In the genomic region with DNA sequence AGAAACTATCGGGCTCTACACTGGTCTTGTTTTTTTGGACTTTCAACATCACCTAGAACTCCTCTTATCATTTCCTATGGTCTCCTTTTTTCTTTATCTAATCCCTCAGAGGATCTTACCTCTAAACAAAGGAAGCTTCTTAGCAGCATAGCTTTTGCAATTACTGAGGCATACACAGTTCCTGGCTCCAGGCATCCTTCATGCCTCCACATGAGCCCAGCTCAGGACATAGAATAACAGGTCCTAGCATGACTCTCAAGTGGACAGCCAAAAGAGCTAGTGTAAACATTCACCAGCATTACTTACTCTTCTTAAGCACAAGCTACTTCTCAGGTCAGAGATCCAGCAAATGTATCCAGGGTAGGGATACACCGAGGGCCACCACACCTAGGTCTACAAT, we compare ENCODE assay signal across 30 cellular contexts. TPM values are rescaled to one million over a fixed set of nuclear protein-coding genes. Genes with fewer than 3 reads are reported as not detected.
"Had no signal": no experiment of that assay in that cellular context is flagged by ENCODE, and none has a peak within 500 bp of the region (broad histone marks: within the 10 kb centered on the region; RNA-seq: fewer than 3 reads in every experiment).

No MANE protein-coding gene starts in this region.

- DNase-seq: activated CD4-positive, alpha-beta T cell treated with anti-CD3 and anti-CD28 coated beads for 4 hours; activated CD4-positive, alpha-beta T cell treated with anti-CD3 and anti-CD28 coated beads, Interleukin-2, amount 50 U/mL, for 4 hours; activated CD8-positive, alpha-beta memory T cell treated with anti-CD3 and anti-CD28 coated beads, Interleukin-2, amount 50 U/mL, for 48 hours; activated CD8-positive, alpha-beta T cell treated with anti-CD3 and anti-CD28 coated beads, Interleukin-2, amount 10 ng/mL, durations not matched to agents 7 days and 5 days; activated effector memory CD4-positive, alpha-beta T cell treated with Interleukin-2 at 50 U/mL for 16 hours; activated naive CD4-positive, alpha-beta T cell; activated T-cell treated with anti-CD3 and anti-CD28 coated beads, Interleukin-2, amount 50 U/mL, for 24 hours; body of pancreas; MG63; MV-4-11; NCI-H1092 treated with DMSO at 0.1 percent for 48 hours; NCI-H1436; NCI-H187; NCI-H2081; NCI-H2171; NCI-H226; NCI-H526; NCI-H774; Right ventricle myocardium superior; SJCRH30; SK-N-SH; T-helper 1 cell; WERI-Rb-1 had no signal

- H3K4me3 Mint-ChIP-seq: activated CD8-positive, alpha-beta T cell treated with anti-CD3 and anti-CD28 coated beads, Interleukin-2, amount 10 ng/mL, durations not matched to agents 7 days and 5 days; activated naive CD4-positive, alpha-beta T cell treated with anti-CD3 and anti-CD28 coated beads, Interleukin-2, amount 50 U/mL, for 24 hours; activated T-cell treated with anti-CD3 and anti-CD28 coated beads, Interleukin-2, amount 50 U/mL, for 24 hours; activated T-helper 1 cell treated with anti-CD3 and anti-CD28 coated beads, Interleukin-12 subunit alpha, Interleukin-12 subunit beta, Interleukin-2, Interleukin-4 antibody, amounts not matched to agents 30 ng/mL and 10 ng/mL and 1 ng/mL, durations not matched to agents 14 hours and 24 hours and 36 hours had no signal

- H3K9me3 ChIP-seq: ascending aorta, body of pancreas, MG63, SJCRH30, SK-N-SH had no signal

- H3K27me3 ChIP-seq: ascending aorta, body of pancreas, cardiac muscle cell, MG63, SJCRH30 had no signal

- H3K36me3 ChIP-seq: ascending aorta, cardiac muscle cell, MG63, SJCRH30, WERI-Rb-1 had no signal

- H3K9me3 Mint-ChIP-seq: activated naive CD4-positive, alpha-beta T cell treated with anti-CD3 and anti-CD28 coated beads, Interleukin-2, amount 50 U/mL, for 24 hours; activated T-cell treated with anti-CD3 and anti-CD28 coated beads, Interleukin-2, amount 50 U/mL, for 24 hours; activated T-helper 1 cell treated with anti-CD3 and anti-CD28 coated beads, Interleukin-12 subunit alpha, Interleukin-12 subunit beta, Interleukin-2, Interleukin-4 antibody, amounts not matched to agents 30 ng/mL and 10 ng/mL and 1 ng/mL, durations not matched to agents 14 hours and 24 hours and 36 hours had no signal

- H3K4me3 ChIP-seq: ascending aorta, body of pancreas, cardiac muscle cell, MG63, SJCRH30 had no signal

- H3K27ac Mint-ChIP-seq: activated CD8-positive, alpha-beta T cell treated with anti-CD3 and anti-CD28 coated beads, Interleukin-2, amount 10 ng/mL, durations not matched to agents 7 days and 5 days; activated naive CD4-positive, alpha-beta T cell treated with anti-CD3 and anti-CD28 coated beads, Interleukin-2, amount 50 U/mL, for 24 hours; activated T-cell treated with anti-CD3 and anti-CD28 coated beads, Interleukin-2, amount 50 U/mL, for 24 hours; activated T-helper 1 cell treated with anti-CD3 and anti-CD28 coated beads, Interleukin-12 subunit alpha, Interleukin-12 subunit beta, Interleukin-2, Interleukin-4 antibody, amounts not matched to agents 30 ng/mL and 10 ng/mL and 1 ng/mL, durations not matched to agents 14 hours and 24 hours and 36 hours had no signal

- H3K4me1 ChIP-seq: ascending aorta, body of pancreas, SJCRH30 had no signal

- H3K27ac ChIP-seq: ascending aorta, body of pancreas, cardiac muscle cell, KMS-11, SJCRH30, WERI-Rb-1 had no signal

- H3K36me3 Mint-ChIP-seq: activated naive CD4-positive, alpha-beta T cell treated with anti-CD3 and anti-CD28 coated beads, Interleukin-2, amount 50 U/mL, for 24 hours had no signal

- H3K4me1 Mint-ChIP-seq: activated naive CD4-positive, alpha-beta T cell treated with anti-CD3 and anti-CD28 coated beads, Interleukin-2, amount 50 U/mL, for 24 hours had no signal

RNA-seq across cellular contexts. Expression of a gene that starts 17.1 kb away (rescaled TPM):
- total RNA-seq: activated CD8-positive, alpha-beta T cell treated with anti-CD3 and anti-CD28 coated beads, Interleukin-2, amount 10 ng/mL, durations not matched to agents 7 days and 5 days; activated T-helper 1 cell treated with anti-CD3 and anti-CD28 coated beads, Interleukin-12 subunit alpha, Interleukin-12 subunit beta, Interleukin-2, Interleukin-4 antibody, amounts not matched to agents 30 ng/mL and 10 ng/mL and 1 ng/mL, durations not matched to agents 14 hours and 24 hours and 36 hours; ascending aorta; OCI-LY7; SJCRH30; T-helper 2 cell treated with Interferon-gamma antibody and Interleukin-4, amounts not matched to agents 100 ng/mL and 5 ng/mL, for 36 hours had no signal

RNA-seq across cellular contexts. Expression of a gene that starts 45.9 kb away (rescaled TPM):
- total RNA-seq: activated CD8-positive, alpha-beta T cell treated with anti-CD3 and anti-CD28 coated beads, Interleukin-2, amount 10 ng/mL, durations not matched to agents 7 days and 5 days; OCI-LY7; T-helper 2 cell treated with Interferon-gamma antibody and Interleukin-4, amounts not matched to agents 100 ng/mL and 5 ng/mL, for 36 hours had no signal
